In the genomic region with DNA sequence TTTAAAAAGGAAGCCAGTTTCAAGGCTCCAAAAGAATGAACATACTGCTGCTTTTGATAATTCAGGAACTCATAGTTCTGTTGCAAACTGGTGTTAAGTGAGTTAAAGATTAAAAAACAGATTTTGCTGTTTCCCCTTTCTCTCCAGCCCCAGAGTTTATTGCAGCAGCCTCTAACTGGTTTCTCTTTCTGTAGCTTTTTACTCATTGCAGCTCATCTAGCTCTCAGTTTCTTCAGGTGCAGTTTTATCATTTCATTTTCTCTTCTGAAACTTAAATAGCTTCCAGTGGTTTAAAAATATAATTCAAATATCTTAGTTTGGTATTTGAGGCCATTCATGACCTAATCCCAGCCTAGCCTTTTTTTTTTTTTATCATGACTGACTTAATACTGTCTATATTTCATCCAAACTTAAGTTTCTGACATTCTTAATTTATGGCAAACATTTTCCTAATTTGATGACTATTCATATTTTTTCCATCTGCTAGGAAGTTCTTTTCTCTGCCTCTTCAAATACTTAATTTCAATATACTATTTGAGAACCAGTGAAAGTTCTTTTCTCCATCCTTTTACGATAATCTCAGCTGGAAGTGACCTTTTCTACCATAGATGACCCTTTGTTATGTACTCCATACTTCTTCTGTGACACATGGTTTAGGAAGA, we compare ENCODE assay signal across 12 cellular contexts.
DNase-seq lines count a peak whose midpoint lies in the region; ATAC-seq and TF ChIP-seq lines count a peak whose summit lies in the region.
"Had no signal": no experiment of that assay in that cellular context is flagged by ENCODE, and none has a peak within 500 bp of the region (broad histone marks: within the 10 kb centered on the region; RNA-seq: fewer than 3 reads in every experiment).

No MANE protein-coding gene starts in this region.

- no peak for TF ChIP-seq CTCF in brain microvascular endothelial cell (IDR thresholded peaks at IDR 0.05; ENCODE audit: low read depth, low read length, missing control alignments)
- no peak for TF ChIP-seq CTCF in CD8-positive, alpha-beta T cell (IDR thresholded peaks at IDR 0.05)

- H3K9me3 ChIP-seq in CD8-positive, alpha-beta T cell (ENCODE audit: low read length): no peaks in the 10 kb centered on the region

- no peaks in the 10 kb centered on the region for H3K27me3 ChIP-seq in brain microvascular endothelial cell (replicated peaks)
- no peaks in the 10 kb centered on the region for H3K27me3 ChIP-seq in CD8-positive, alpha-beta T cell (ENCODE audit: insufficient read depth, low read length)

- H3K27ac Mint-ChIP-seq in CD8-positive, alpha-beta T cell: no peak overlapping the region
- H3K27ac Mint-ChIP-seq: activated naive CD8-positive, alpha-beta T cell; immature natural killer cell; progenitor cell of endocrine pancreas had no signal

- no peak for TF ChIP-seq POLR2A in GM18505 (IDR thresholded peaks at IDR 0.05; ENCODE audit: borderline replicate concordance, extremely low read depth, insufficient read depth, insufficient read length)

- POLR2A ChIA-PET in CD8-positive, alpha-beta T cell (lab: Charles Lee): no interaction called here

- no peak for DNase-seq in NCI-H128 (lab: John Stamatoyannopoulos, UW; ENCODE audit: unreplicated experiment)
- DNase-seq in brain microvascular endothelial cell: no peak
- no peak for DNase-seq in epidermal melanocyte (ENCODE audit: insufficient read length, low spot score)
- no peak for DNase-seq in CD8-positive, alpha-beta T cell
- DNase-seq: immature natural killer cell, substantia nigra had no signal

- in situ Hi-C loops in brain microvascular endothelial cell (cut with HindIII; ENCODE audit: low pct_ligation_motif_present, low sequenced_read_pairs): no loop called here

- no peak overlapping the region for H3K4me3 ChIP-seq in brain microvascular endothelial cell (ENCODE audit: low read depth, low read length)
- H3K4me3 ChIP-seq in CD8-positive, alpha-beta T cell (ENCODE audit: low read depth, low read length): no peak overlapping the region

- H3K27me3 Mint-ChIP-seq in CD8-positive, alpha-beta T cell (ENCODE audit: low read depth): no peaks in the 10 kb centered on the region
- H3K27me3 Mint-ChIP-seq: activated naive CD8-positive, alpha-beta T cell; progenitor cell of endocrine pancreas had no signal

- CTCF ChIA-PET in CD8-positive, alpha-beta T cell (lab: Charles Lee): no interaction called here

- ATAC-seq in GM18505 (IDR thresholded peaks at IDR 0.05; ENCODE audit: unreplicated experiment) (peak; percentile 79), GM19455 (IDR thresholded peaks at IDR 0.05; ENCODE audit: unreplicated experiment) (peak; percentile 88), HG02798 (IDR thresholded peaks at IDR 0.05; ENCODE audit: poor library complexity, unreplicated experiment) (peak; percentile 92), HG03439 (IDR thresholded peaks at IDR 0.05; ENCODE audit: unreplicated experiment) (peak; percentile 87)
- no peak for ATAC-seq in CD8-positive, alpha-beta T cell

- H3K4me1 Mint-ChIP-seq in CD8-positive, alpha-beta T cell (ENCODE audit: low read depth): no peaks in the 10 kb centered on the region
- H3K4me1 Mint-ChIP-seq: immature natural killer cell had no signal

- no peak overlapping the region for H3K4me3 Mint-ChIP-seq in CD8-positive, alpha-beta T cell
- H3K4me3 Mint-ChIP-seq: activated naive CD8-positive, alpha-beta T cell; immature natural killer cell had no signal

- H3K36me3 ChIP-seq in brain microvascular endothelial cell (replicated peaks): no peaks in the 10 kb centered on the region
- no peaks in the 10 kb centered on the region for H3K36me3 ChIP-seq in CD8-positive, alpha-beta T cell (ENCODE audit: insufficient read depth, low read length)

- peaks cover 5% of the 10 kb centered on the region for H3K9me3 Mint-ChIP-seq in CD8-positive, alpha-beta T cell

- intact Hi-C loops in CD8-positive, alpha-beta T cell (cut with DNase I, micrococcal nuclease): no loop called here

- no peaks in the 10 kb centered on the region for H3K4me1 ChIP-seq in CD8-positive, alpha-beta T cell (ENCODE audit: insufficient read depth, low read length)

- no peak overlapping the region for H3K27ac ChIP-seq in brain microvascular endothelial cell
- H3K27ac ChIP-seq in CD8-positive, alpha-beta T cell (ENCODE audit: low read depth, low read length): no peak overlapping the region

- no peaks in the 10 kb centered on the region for H3K36me3 Mint-ChIP-seq in CD8-positive, alpha-beta T cell
- H3K36me3 Mint-ChIP-seq: activated naive CD8-positive, alpha-beta T cell had no signal
